Comparison of ENCODE assay signal across 35 cellular contexts in genomic region chr2:126579868-126580267, GRCh38.
"Had no signal": no experiment of that assay in that cellular context is flagged by ENCODE, and none has a peak within 500 bp of the region (broad histone marks: within the 10 kb centered on the region; RNA-seq: fewer than 3 reads in every experiment).

No MANE protein-coding gene starts in this region.

- DNase-seq: Karpas-422, Kasumi-1, MG63, MM.1S, MV-4-11, NCI-H1048, NCI-H1092, NCI-H1092 treated with DMSO at 0.1 percent for 48 hours, NCI-H1105, NCI-H1105 treated with DMSO at 0.1 percent for 48 hours, NCI-H1417, NCI-H1417 treated with DMSO at 0.1 percent for 48 hours, NCI-H1436, NCI-H1436 treated with DMSO at 0.1 percent for 48 hours, NCI-H146, NCI-H1694, NCI-H1694 treated with DMSO at 0.1 percent for 48 hours, NCI-H187, NCI-H187 treated with DMSO at 0.1 percent for 48 hours, NCI-H1930, NCI-H2029, NCI-H2029 treated with DMSO at 0.1 percent for 48 hours, NCI-H2081, NCI-H2081 treated with DMSO at 0.1 percent for 48 hours, NCI-H2107, NCI-H2171, NCI-H2171 treated with DMSO at 0.1 percent for 48 hours, NCI-H2227 treated with DMSO at 0.1 percent for 48 hours, NCI-H226, NCI-H345, NCI-H446, NCI-H446 treated with DMSO at 0.1 percent for 48 hours, NCI-H510A, NCI-H510A treated with DMSO at 0.1 percent for 48 hours, NCI-H524 had no signal

- H3K27me3 ChIP-seq: MG63 had no signal

- H3K9me3 ChIP-seq: MG63 had no signal

- H3K4me3 ChIP-seq: MG63 had no signal

- H3K36me3 ChIP-seq: MG63 had no signal
